In the genomic region with DNA sequence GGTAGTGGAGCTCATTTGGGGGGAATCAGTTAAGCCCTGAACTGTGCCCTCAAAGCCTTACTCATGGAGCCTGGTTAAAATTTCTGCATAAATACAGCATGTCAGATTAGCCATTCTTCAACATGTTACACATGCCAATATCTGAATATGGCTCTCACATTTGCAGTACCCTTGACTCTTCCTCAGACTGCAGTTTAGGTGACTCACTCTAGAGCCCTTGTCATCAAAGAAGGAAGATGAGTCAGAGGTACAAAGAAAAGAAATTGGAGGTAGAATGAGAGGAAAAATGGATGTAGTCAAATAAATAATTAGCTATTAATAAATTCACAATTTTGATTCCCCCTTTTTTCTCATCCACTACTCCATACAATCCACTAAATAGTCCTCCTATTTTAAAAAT, we compare ENCODE assay signal across 20 cellular contexts. TPM values are rescaled to one million over a fixed set of nuclear protein-coding genes. Genes with fewer than 3 reads are reported as not detected.
DNase-seq lines count a peak whose midpoint lies in the region; ATAC-seq and TF ChIP-seq lines count a peak whose summit lies in the region.
"Had no signal": no experiment of that assay in that cellular context is flagged by ENCODE, and none has a peak within 500 bp of the region (broad histone marks: within the 10 kb centered on the region; RNA-seq: fewer than 3 reads in every experiment).

No MANE protein-coding gene starts in this region.

- H3K27ac ChIP-seq in PC-3 (ENCODE audit: low read length): no peak overlapping the region

- POLR2A ChIA-PET in PC-3 (lab: Charles Lee; ENCODE audit: unreplicated experiment): no interaction called here

- no peaks in the 10 kb centered on the region for H3K79me2 ChIP-seq in PC-3 (ENCODE audit: low read length)

- ATAC-seq in PC-3 (no peak), GM18873 (IDR thresholded peaks at IDR 0.05; ENCODE audit: low FRiP score, unreplicated experiment) (no peak), HG03432 (IDR thresholded peaks at IDR 0.05; ENCODE audit: unreplicated experiment) (no peak)
- ATAC-seq: Panc1 had no signal

- no peak for TF ChIP-seq CTCF in PC-3 (conservative IDR thresholded peaks at IDR 0.05; ENCODE audit: low read depth, low read length)
- TF ChIP-seq CTCF in fibroblast of mammary gland (conservative IDR thresholded peaks at IDR 0.05; ENCODE audit: control insufficient read depth, insufficient read depth, low read depth, low read length): no peak

- CTCF ChIA-PET in PC-3 (lab: Charles Lee): no interaction called here

- DNase-seq in ACHN: peak; percentile 8
- DNase-seq in HS-27A (ENCODE audit: low read depth): peak; percentile 42
- peak; percentile 37 for DNase-seq in PC-3
- peak; percentile 8 for DNase-seq in fibroblast of mammary gland (ENCODE audit: low read depth)
- no peak for DNase-seq in SIG-M5 (lab: John Stamatoyannopoulos, UW)
- no peak for DNase-seq in SHP77 (lab: John Stamatoyannopoulos, UW)
- DNase-seq: C1 segment of cervical spinal cord; CD8-positive, alpha-beta memory T cell; DMS53; Kasumi-1; NCI-H1048; NCI-H1436 treated with DMSO at 0.1 percent for 48 hours; NCI-H2029; NCI-H526; Right ventricle myocardium superior; SK-N-SH; T-helper 1 cell had no signal

- H3K9ac ChIP-seq in PC-3 (ENCODE audit: low read length): no peak overlapping the region
- H3K9ac ChIP-seq: SK-N-SH had no signal

- no peaks in the 10 kb centered on the region for H4K20me1 ChIP-seq in PC-3 (ENCODE audit: low read length)

- in situ Hi-C loops in ACHN (cut with HindIII; ENCODE audit: low pct_ligation_motif_present, low pct_unique_long_range_greater_than_20kb, low sequenced_read_pairs): no loop called here

- H3K36me3 ChIP-seq in PC-3 (ENCODE audit: low read depth, low read length): no peaks in the 10 kb centered on the region

- 0 out of 2 replicates have a peak, but pooled peaks cover 4% of the 10 kb centered on the region for H3K27me3 ChIP-seq in PC-3 (ENCODE audit: low read length)

- no peaks in the 10 kb centered on the region for H3K4me1 ChIP-seq in PC-3 (ENCODE audit: insufficient read depth, low read length)

- no TSS peak for BruUV-seq in PC-3 (replicated peaks; lab: Mats Ljungman, UMichigan)

- no peak overlapping the region for H2AFZ ChIP-seq in PC-3 (ENCODE audit: low read length)

- H3K9me3 ChIP-seq in PC-3 (ENCODE audit: low read length): no peaks in the 10 kb centered on the region
- H3K9me3 ChIP-seq: SK-N-SH had no signal

- intact Hi-C loops in PC-3 (cut with micrococcal nuclease): no loop called here

- no peak overlapping the region for H3K4me2 ChIP-seq in PC-3 (ENCODE audit: low read length)
- H3K4me2 ChIP-seq: SK-N-SH had no signal

- H3K9me2 ChIP-seq in PC-3 (replicated peaks; ENCODE audit: low read length): no peaks in the 10 kb centered on the region
- H3K9me2 ChIP-seq: SK-N-SH had no signal

- H3F3A ChIP-seq in PC-3 (ENCODE audit: low read length, unreplicated experiment): no peaks in the 10 kb centered on the region

- H3K4me3 ChIP-seq in PC-3 (ENCODE audit: low read length): no peak overlapping the region
- H3K4me3 ChIP-seq in fibroblast of mammary gland (ENCODE audit: control insufficient read depth, low read depth, low read length): no peak overlapping the region

RNA-seq across cellular contexts. Expression of a gene that starts 23.6 kb away (rescaled TPM):
- not detected in 2 replicates for total RNA-seq in PC-3 (2014; rRNA removed)
- total RNA-seq: CD8-positive, alpha-beta memory T cell; Right ventricle myocardium superior had no signal

RNA-seq across cellular contexts. Expression of a gene that starts 47.8 kb away (rescaled TPM):
- total RNA-seq in PC-3 (2014; rRNA removed): not detected in 2 replicates
- total RNA-seq: CD8-positive, alpha-beta memory T cell; Right ventricle myocardium superior had no signal

Comparison
In these comparisons a context has a peak if more than half of its experiments do, and no peak if none do; other contexts are left out.
1. DNase-seq: peak in ACHN (single experiment), HS-27A (single experiment), PC-3 (single experiment) and fibroblast of mammary gland (single experiment); none in SIG-M5 (single experiment) and SHP77 (0 of 2).